ENCODE assay signal across 8 cellular contexts in genomic region chr11:59680287-59681154, GRCh38. TPM values are rescaled to one million over a fixed set of nuclear protein-coding genes. Genes with fewer than 3 reads are reported as not detected.
DNase-seq lines count a peak whose midpoint lies in the region; ATAC-seq and TF ChIP-seq lines count a peak whose summit lies in the region.

No MANE protein-coding gene starts in this region.

- peak overlapping the region in 1 of 2 donors; percentile 15 for H3K9ac ChIP-seq in colonic mucosa (ENCODE audit: low read depth in 2 of 2, low read length in 2 of 2)

- ATAC-seq in GM18519 (IDR thresholded peaks at IDR 0.05; ENCODE audit: low FRiP score, unreplicated experiment) (peak; percentile 94), HG03039 (IDR thresholded peaks at IDR 0.05; ENCODE audit: unreplicated experiment) (peak; percentile 82), lower lobe of right lung (peak; percentile 94 to 97)

- peak overlapping the region; percentile 25 for H3K27ac ChIP-seq in colonic mucosa
- H3K27ac ChIP-seq in lower lobe of right lung: no peak overlapping the region

- intact Hi-C loops in colonic mucosa (cut with DNase I): no loop called here
- intact Hi-C loops in lower lobe of right lung (cut with DNase I): no loop called here

- H3K9me3 ChIP-seq in colonic mucosa: no peaks in the 10 kb centered on the region
- no peaks in the 10 kb centered on the region for H3K9me3 ChIP-seq in lower lobe of right lung

- no peaks in the 10 kb centered on the region for H3K36me3 ChIP-seq in colonic mucosa
- H3K36me3 ChIP-seq in lower lobe of right lung: no peaks in the 10 kb centered on the region

- H3K27me3 ChIP-seq in colonic mucosa (no peaks in the 10 kb centered on the region), lower lobe of right lung (ENCODE audit: low read depth) (no peaks in the 10 kb centered on the region)

- no peak for DNase-seq in AG09309 (ENCODE audit: low read depth)
- peak; percentile 60 for DNase-seq in NCI-H226
- DNase-seq in activated CD4-positive, CD25-positive, alpha-beta regulatory T cell treated with anti-CD3 and anti-CD28 coated beads, Interleukin-2, amount 50 U/mL, for 16 hours (ENCODE audit: low read depth, low spot score): peak; percentile 27
- peak; percentile 82 for DNase-seq in colonic mucosa
- DNase-seq in lower lobe of right lung: peak; percentile 63
- peak; percentile 7 to 13 for DNase-seq in stimulated activated CD8-positive, alpha-beta memory T cell treated with anti-CD3 and anti-CD28 coated beads, Interleukin-2, amount 100 ng/mL, for 48 hours (ENCODE audit: low read depth in 2 of 2)

- no peaks in the 10 kb centered on the region for H3K4me1 ChIP-seq in colonic mucosa
- H3K4me1 ChIP-seq in lower lobe of right lung: no peaks in the 10 kb centered on the region

- no peak overlapping the region for H3K4me3 ChIP-seq in AG09309 (ENCODE audit: control insufficient read depth, low read depth, low read length)
- H3K4me3 ChIP-seq in colonic mucosa: no peak overlapping the region
- no peak overlapping the region for H3K4me3 ChIP-seq in lower lobe of right lung

- TF ChIP-seq CTCF in AG09309 (IDR thresholded peaks at IDR 0.05; ENCODE audit: control insufficient read depth, insufficient read depth, low read depth, low read length, missing control alignments): peak; percentile 92
- peak; percentile 63 for TF ChIP-seq CTCF in colonic mucosa (IDR thresholded peaks at IDR 0.05)
- peak; percentile 73 for TF ChIP-seq CTCF in lower lobe of right lung (IDR thresholded peaks at IDR 0.05)

RNA-seq across cellular contexts. Expression of gene PATL1, which starts 11.7 kb away (rescaled TPM):
- 10 to 100 TPM; 43.3 to 47.3 TPM for total RNA-seq in colonic mucosa
- 38.2 TPM for total RNA-seq in lower lobe of right lung

RNA-seq across cellular contexts. Expression of gene OR10V1, which starts 33.1 kb away (rescaled TPM):
- total RNA-seq in colonic mucosa (not detected), lower lobe of right lung (not detected)
